Comparison of ENCODE assay signal across 8 cellular contexts in genomic region chr15:60396964-60397771, GRCh38. TPM values are rescaled to one million over a fixed set of nuclear protein-coding genes. Genes with fewer than 3 reads are reported as not detected.
DNase-seq lines count a peak whose midpoint lies in the region; ATAC-seq and TF ChIP-seq lines count a peak whose summit lies in the region.

No MANE protein-coding gene starts in this region.

- peak; percentile 73 for ATAC-seq in HG02763 (IDR thresholded peaks at IDR 0.05; ENCODE audit: unreplicated experiment)

- H3K4me1 ChIP-seq in transverse colon, result peaks cover 27 to 63% (median 54%) of the 10 kb centered on the region in 4 donors

- intact Hi-C loops in transverse colon (cut with DNase I; ENCODE audit: low total_unique reads), result no loop called here

- peak overlapping the region; percentile 97 to 99 (median 98) for H3K27ac ChIP-seq in transverse colon

- TF ChIP-seq POLR2A in transverse colon (IDR thresholded peaks at IDR 0.05), result peak; percentile 57

- H3K4me3 ChIP-seq in epithelial cell of esophagus (ENCODE audit: low read length), result peak overlapping the region; percentile 96
- H3K4me3 ChIP-seq in transverse colon, result peak overlapping the region; percentile 79 to 94 (median 87)

- in situ Hi-C loops in transverse colon (cut with MboI; ENCODE audit: low pct_ligation_motif_present in 1 of 4, low pct_unique_long_range_greater_than_20kb in 1 of 4, low sequenced_read_pairs in 3 of 4), result no loop called here

- no peaks in the 10 kb centered on the region for H3K9me3 ChIP-seq in transverse colon

- WGBS in transverse colon (ENCODE audit: low coverage in 1 of 2), 2 donors, result 0% methylated on average over 35 of the region's 37 CpGs; no CpG with 5 or more reads in 1 of the 2 donors

- H3K27me3 ChIP-seq in transverse colon, result no peaks in the 10 kb centered on the region

- DNase-seq in NCI-H748 (lab: John Stamatoyannopoulos, UW; ENCODE audit: unreplicated experiment), result peak; percentile 49
- DNase-seq in NCI-H748 treated with DMSO at 0.1 percent for 48 hours (lab: John Stamatoyannopoulos, UW), result no peak
- peak; percentile 63 for DNase-seq in NCI-H2171 (lab: John Stamatoyannopoulos, UW)
- peak; percentile 72 for DNase-seq in activated CD8-positive, alpha-beta memory T cell treated with anti-CD3 and anti-CD28 coated beads for 24 hours
- DNase-seq in epithelial cell of esophagus (ENCODE audit: low read depth), result peak; percentile 68
- peak; percentile 94 for DNase-seq in myocyte (ENCODE audit: low read depth)
- peak; percentile 86 for DNase-seq in transverse colon

- peak; percentile 48 for TF ChIP-seq EP300 in transverse colon (IDR thresholded peaks at IDR 0.05; ENCODE audit: low read depth)

- peaks cover 0 to 5% (median 0%) of the 10 kb centered on the region in 4 donors for H3K36me3 ChIP-seq in transverse colon

- TF ChIP-seq CTCF in epithelial cell of esophagus (IDR thresholded peaks at IDR 0.05; ENCODE audit: insufficient read depth, low read depth, low read length, missing control alignments) (no peak), transverse colon (IDR thresholded peaks at IDR 0.05) (peak in 2 of 5 experiments; percentile 11 to 19)

RNA-seq across cellular contexts. Expression of gene ANXA2, which starts 0.6 kb away (rescaled TPM):
- 1,048 and 1,291 TPM in 2 replicates for total RNA-seq in myocyte
- polyA plus RNA-seq in myocyte (2012), result 2,760 TPM
- 100 to 1,000 TPM; 487 to 718 (median 620) TPM for total RNA-seq in transverse colon
